9 cellular contexts compared by ENCODE assay signal in genomic region chr12:50923361-50924130, GRCh38. TPM values are rescaled to one million over a fixed set of nuclear protein-coding genes. Genes with fewer than 3 reads are reported as not detected.
DNase-seq lines count a peak whose midpoint lies in the region; ATAC-seq, FAIRE-seq and TF ChIP-seq lines count a peak whose summit lies in the region.
"Had no signal": no experiment of that assay in that cellular context is flagged by ENCODE, and none has a peak within 500 bp of the region (broad histone marks: within the 10 kb centered on the region; RNA-seq: fewer than 3 reads in every experiment).

No MANE protein-coding gene starts in this region.

- no peaks in the 10 kb centered on the region for H3K27me3 ChIP-seq in SJSA1 (replicated peaks)
- H3K27me3 ChIP-seq in gastrocnemius medialis: no peaks in the 10 kb centered on the region

- in situ Hi-C loops in gastrocnemius medialis (cut with MboI; ENCODE audit: low sequenced_read_pairs in 4 of 4): loop anchor here in 1 of 4 donors (10.0 kb wide), 1 partner anchor 101 kb away; the partner anchor contains the start of gene SLC11A2

- intact Hi-C loops in gastrocnemius medialis (cut with DNase I; ENCODE audit: low total_unique reads): loop anchor here (2.0 kb wide), 3 partner anchors 99 to 159 kb away; partner anchors contain the start of genes ATF1 and SLC11A2

- H3K4me1 ChIP-seq in SJSA1 (replicated peaks) (peaks cover 21% of the 10 kb centered on the region), gastrocnemius medialis (peaks cover 25 to 29% of the 10 kb centered on the region in 2 donors)

- no peaks in the 10 kb centered on the region for H3K9me3 ChIP-seq in SJSA1 (replicated peaks)
- H3K9me3 ChIP-seq in gastrocnemius medialis: no peaks in the 10 kb centered on the region

- TF ChIP-seq CTCF in fibroblast of the aortic adventitia (IDR thresholded peaks at IDR 0.05; ENCODE audit: insufficient read depth, low read length): no peak
- no peak for TF ChIP-seq CTCF in gastrocnemius medialis (IDR thresholded peaks at IDR 0.05 in 4 of 5, conservative IDR thresholded peaks at IDR 0.05 in 1 of 5)

- H3K27ac ChIP-seq in SJSA1 (peak overlapping the region; percentile 69), gastrocnemius medialis (peak overlapping the region; percentile 83 to 91 (median 87))

- peak; percentile 39 for FAIRE-seq in GM19239 (lab: Jason Lieb, UNC)

- H3K36me3 ChIP-seq in SJSA1: no peaks in the 10 kb centered on the region
- H3K36me3 ChIP-seq in gastrocnemius medialis: no peaks in the 10 kb centered on the region

- H3K4me3 ChIP-seq in SJSA1: peak overlapping the region; percentile 10; the same call in 1 of the 2 replicates
- no peak overlapping the region for H3K4me3 ChIP-seq in fibroblast of the aortic adventitia (ENCODE audit: low read depth, low read length)
- peak overlapping the region; percentile 64 to 89 (median 79) for H3K4me3 ChIP-seq in gastrocnemius medialis

- ATAC-seq in gastrocnemius medialis: no peak
- no peak for ATAC-seq in GM19395 (IDR thresholded peaks at IDR 0.05; ENCODE audit: unreplicated experiment)
- no peak for ATAC-seq in GM21390 (IDR thresholded peaks at IDR 0.05; ENCODE audit: unreplicated experiment)
- no peak for ATAC-seq in GM18517 (IDR thresholded peaks at IDR 0.05; ENCODE audit: unreplicated experiment)

- no peak for TF ChIP-seq POLR2A in gastrocnemius medialis (IDR thresholded peaks at IDR 0.05)

- DNase-seq in GM19239 (ENCODE audit: insufficient read length, low spot score) (no peak), SJSA1 (ENCODE audit: low read depth in 1 of 2, low spot score in 2 of 2) (peak in 1 of 2 experiments; percentile 11), fibroblast of the aortic adventitia (ENCODE audit: low read depth) (peak; percentile 55), gastrocnemius medialis (no peak), NCI-H524 treated with DMSO at 0.1 percent for 48 hours (lab: John Stamatoyannopoulos, UW) (no peak)
- DNase-seq: GOT3 had no signal

RNA-seq across cellular contexts. Expression of gene HIGD1C, which starts 28.8 kb away (rescaled TPM):
- total RNA-seq in SJSA1 (2014; rRNA removed; shearing (Covaris generic)): not detected in 2 replicates
- total RNA-seq in fibroblast of the aortic adventitia (ENCODE audit: low replicate concordance) (not detected in 2 replicates), gastrocnemius medialis (not detected)
